In genomic region chr1:7648761-7649384, GRCh38 we compare ENCODE assay signal across 13 cellular contexts.
A peak's percentile ranks its signal among the peaks of the same experiment; 100 is the strongest.
DNase-seq lines count a peak whose midpoint lies in the region; ATAC-seq, FAIRE-seq and TF ChIP-seq lines count a peak whose summit lies in the region.
"Had no signal": no experiment of that assay in that cellular context is flagged by ENCODE, and none has a peak within 500 bp of the region (broad histone marks: within the 10 kb centered on the region; RNA-seq: fewer than 3 reads in every experiment).

No MANE protein-coding gene starts in this region.

- no peaks in the 10 kb centered on the region for H3K79me2 ChIP-seq in HepG2 (ENCODE audit: insufficient read depth, low read length)

- no TSS peak for BruUV-seq in HepG2 (replicated peaks; lab: Mats Ljungman, UMichigan)

- H3K27me3 ChIP-seq in right lobe of liver, result no peaks in the 10 kb centered on the region
- peaks cover 2 to 21% of the 10 kb centered on the region in 2 experiments; a peak in 4 of 5 replicates for H3K27me3 ChIP-seq in HepG2 (ENCODE audit: control insufficient read depth in 1 of 2, insufficient read depth in 2 of 2, low read length in 2 of 2)
- no peaks in the 10 kb centered on the region for H3K27me3 ChIP-seq in breast epithelium
- peaks cover 0 to 15% of the 10 kb centered on the region in 2 donors for H3K27me3 ChIP-seq in left lung
- H3K27me3 ChIP-seq: colonic mucosa had no signal

- CTCF ChIA-PET in HepG2 (lab: Yijun Ruan, JAX; ENCODE audit: low intra/inter-chr PET ratio, low total read pairs), result no interaction called here

- no peaks in the 10 kb centered on the region for H3K36me3 Mint-ChIP-seq in mesothelial cell of epicardium
- H3K36me3 Mint-ChIP-seq: activated naive CD4-positive, alpha-beta T cell treated with anti-CD3 and anti-CD28 coated beads, Interleukin-2, amount 50 U/mL, for 24 hours had no signal

- H3K36me3 ChIP-seq in right lobe of liver, result no peaks in the 10 kb centered on the region
- no peaks in the 10 kb centered on the region for H3K36me3 ChIP-seq in HepG2 (replicated peaks in 1 of 2; ENCODE audit: control insufficient read depth in 1 of 2, insufficient read depth in 2 of 2, low read length in 2 of 2)
- no peaks in the 10 kb centered on the region for H3K36me3 ChIP-seq in breast epithelium
- no peaks in the 10 kb centered on the region for H3K36me3 ChIP-seq in left lung
- H3K36me3 ChIP-seq: colonic mucosa had no signal

- TF ChIP-seq CTCF in right lobe of liver (IDR thresholded peaks at IDR 0.05) (no peak), HepG2 (CRISPR knock-in tag; IDR thresholded peaks at IDR 0.05) (no peak), breast epithelium (IDR thresholded peaks at IDR 0.05) (no peak), left lung (IDR thresholded peaks at IDR 0.05) (no peak), mesothelial cell of epicardium (IDR thresholded peaks at IDR 0.05; ENCODE audit: unreplicated experiment) (no peak)

- peaks cover 7% of the 10 kb centered on the region for H3K4me1 Mint-ChIP-seq in mesothelial cell of epicardium
- H3K4me1 Mint-ChIP-seq: activated CD4-positive, alpha-beta memory T cell treated with anti-CD3 and anti-CD28 coated beads, Interleukin-2, amount 10 ng/mL, durations not matched to agents 7 days and 5 days; activated naive CD4-positive, alpha-beta T cell treated with anti-CD3 and anti-CD28 coated beads, Interleukin-2, amount 50 U/mL, for 24 hours had no signal

- no peak for FAIRE-seq in HepG2 (lab: Jason Lieb, UNC)

- H3K4me1 ChIP-seq in right lobe of liver (peaks cover 0 to 24% (median 2%) of the 10 kb centered on the region in 4 donors), HepG2 (ENCODE audit: insufficient read depth, low read length) (0 out of 2 replicates have a peak, but pooled peaks cover 5% of the 10 kb centered on the region), breast epithelium (no peaks in the 10 kb centered on the region), left lung (peaks cover 0 to 23% of the 10 kb centered on the region in 2 donors)

- peaks cover 7% of the 10 kb centered on the region for H3K27me3 Mint-ChIP-seq in mesothelial cell of epicardium (ENCODE audit: low read depth)
- H3K27me3 Mint-ChIP-seq: activated CD4-positive, alpha-beta memory T cell treated with anti-CD3 and anti-CD28 coated beads, Interleukin-2, amount 10 ng/mL, durations not matched to agents 7 days and 5 days; activated naive CD4-positive, alpha-beta T cell treated with anti-CD3 and anti-CD28 coated beads, Interleukin-2, amount 50 U/mL, for 24 hours had no signal

- no peak overlapping the region for H3K4me2 ChIP-seq in HepG2 (ENCODE audit: low read depth, low read length)

- no peak for TF ChIP-seq POLR2A in right lobe of liver (IDR thresholded peaks at IDR 0.05)
- TF ChIP-seq POLR2A in HepG2 (IDR thresholded peaks at IDR 0.05; ENCODE audit: insufficient read depth in 1 of 2, low read depth in 2 of 2, low read length in 2 of 2), result no peak
- TF ChIP-seq POLR2A in breast epithelium (IDR thresholded peaks at IDR 0.05), result no peak

- H3K27ac ChIP-seq in right lobe of liver (peak overlapping the region in 1 of 3 donors; percentile 27), HepG2 (ENCODE audit: extremely low read length, insufficient read depth, low read length) (no peak overlapping the region), breast epithelium (peak overlapping the region; percentile 52 to 66), left lung (peak overlapping the region; percentile 5 to 75)
- H3K27ac ChIP-seq: colonic mucosa had no signal

- no peak for TF ChIP-seq EP300 in HepG2 (IDR thresholded peaks at IDR 0.05; ENCODE audit: low read depth in 2 of 2, low read length in 2 of 2)
- no peak for TF ChIP-seq EP300 in HepG2 (CRISPR knock-in tag; IDR thresholded peaks at IDR 0.05; ENCODE audit: borderline replicate concordance)

- H3K9me3 Mint-ChIP-seq in mesothelial cell of epicardium, result no peaks in the 10 kb centered on the region
- H3K9me3 Mint-ChIP-seq: activated CD4-positive, alpha-beta memory T cell treated with anti-CD3 and anti-CD28 coated beads, Interleukin-2, amount 10 ng/mL, durations not matched to agents 7 days and 5 days; activated naive CD4-positive, alpha-beta T cell treated with anti-CD3 and anti-CD28 coated beads, Interleukin-2, amount 50 U/mL, for 24 hours had no signal

- H3K27ac Mint-ChIP-seq in mesothelial cell of epicardium, result no peak overlapping the region
- H3K27ac Mint-ChIP-seq: activated CD4-positive, alpha-beta memory T cell treated with anti-CD3 and anti-CD28 coated beads, Interleukin-2, amount 10 ng/mL, durations not matched to agents 7 days and 5 days; activated naive CD4-positive, alpha-beta T cell treated with anti-CD3 and anti-CD28 coated beads, Interleukin-2, amount 50 U/mL, for 24 hours had no signal

- H3K9ac ChIP-seq in HepG2 (ENCODE audit: insufficient read depth, low read depth, low read length), result no peak overlapping the region

- TF ChIP-seq RAD21 in HepG2 (CRISPR knock-in tag; IDR thresholded peaks at IDR 0.05), result no peak

- in situ Hi-C loops in HepG2 (cut with HindIII; ENCODE audit: extremely low pct_ligation_motif_present, low pct_unique_long_range_greater_than_20kb), result loop anchor here (5.0 to 25.0 kb wide), 3 partner anchors 197 to 587 kb away; no protein-coding TSS in a partner anchor

- H4K20me1 ChIP-seq in HepG2 (ENCODE audit: insufficient read depth, low read length), result no peaks in the 10 kb centered on the region

- DNase-seq in right lobe of liver, result peak in 2 of 3 donors; percentile 62 to 83
- DNase-seq in HepG2 (ENCODE audit: low spot score), result no peak
- DNase-seq in breast epithelium (ENCODE audit: low spot score in 2 of 2), result peak in 1 of 2 donors; percentile 78
- DNase-seq in left lung, result peak; percentile 78 to 82
- DNase-seq in NCI-H1105 (lab: John Stamatoyannopoulos, UW), result no peak
- DNase-seq in LoVo (ENCODE audit: low spot score), result no peak
- no peak for DNase-seq in mesothelial cell of epicardium (ENCODE audit: low spot score in 2 of 2, unreplicated experiment in 2 of 2)
- no peak for DNase-seq in Ammon's horn (ENCODE audit: low spot score)
- DNase-seq: activated CD4-positive, alpha-beta memory T cell treated with anti-CD3 and anti-CD28 coated beads, Interleukin-2, amount 10 ng/mL, durations not matched to agents 7 days and 5 days; colonic mucosa; mesenchymal stem cell; NCI-H1092 treated with DMSO at 0.1 percent for 48 hours had no signal

- H3K9me3 ChIP-seq in right lobe of liver (no peaks in the 10 kb centered on the region), HepG2 (ENCODE audit: low read length) (no peaks in the 10 kb centered on the region), breast epithelium (peaks cover 0 to 4% of the 10 kb centered on the region in 2 donors), left lung (no peaks in the 10 kb centered on the region)
- H3K9me3 ChIP-seq: colonic mucosa had no signal

- POLR2A ChIA-PET in HepG2 (lab: Yijun Ruan, JAX), result no interaction called here

- ATAC-seq in right lobe of liver (peak; percentile 28 to 76 (median 56)), HepG2 (no peak), left lung (peak; percentile 74)

- H3K4me3 ChIP-seq in right lobe of liver, result no peak overlapping the region
- no peak overlapping the region for H3K4me3 ChIP-seq in HepG2 (replicated peaks in 1 of 3; ENCODE audit: insufficient read depth in 1 of 3, low read depth in 2 of 3, low read length in 3 of 3)
- no peak overlapping the region for H3K4me3 ChIP-seq in breast epithelium
- H3K4me3 ChIP-seq in left lung, result no peak overlapping the region
- H3K4me3 ChIP-seq: colonic mucosa had no signal

- no peak overlapping the region for H2AFZ ChIP-seq in HepG2 (ENCODE audit: low read length)

- WGBS in right lobe of liver (ENCODE audit: insufficient coverage, low coverage, low lambda C conversion rate, missing lambda C conversion rate), result 40% methylated on average over 4 of the region's 14 CpGs
- WGBS in HepG2 (ENCODE audit: low lambda C conversion rate), result 34% methylated on average over 7 of the region's 14 CpGs

- intact Hi-C loops in right lobe of liver (cut with DNase I) (loop anchor here (10.0 kb wide), 4 partner anchors 194 to 924 kb away; no protein-coding TSS in a partner anchor), HepG2 (cut with micrococcal nuclease; ENCODE audit: unreplicated experiment) (no loop called here), breast epithelium (cut with DNase I; ENCODE audit: low total_unique reads) (no loop called here), left lung (cut with DNase I) (loop anchor here in 1 of 2 donors (10.0 kb wide), 1 partner anchor 194 kb away; no protein-coding TSS in a partner anchor)

- H3K4me3 Mint-ChIP-seq in mesothelial cell of epicardium, result no peak overlapping the region
- H3K4me3 Mint-ChIP-seq: activated CD4-positive, alpha-beta memory T cell treated with anti-CD3 and anti-CD28 coated beads, Interleukin-2, amount 10 ng/mL, durations not matched to agents 7 days and 5 days; activated naive CD4-positive, alpha-beta T cell treated with anti-CD3 and anti-CD28 coated beads, Interleukin-2, amount 50 U/mL, for 24 hours had no signal

TF ChIP-seq in HepG2, 621 proteins besides CTCF, POLR2A, EP300 and RAD21:
- TF ChIP-seq TBL1XR1 (IDR thresholded peaks at IDR 0.05; ENCODE audit: borderline replicate concordance, low read length, partially characterized antibody) (no peak), NBN (conservative IDR thresholded peaks at IDR 0.05) (no peak), TAF1 (CRISPR knock-in tag; IDR thresholded peaks at IDR 0.05) (no peak), ZBTB14 (CRISPR knock-in tag; IDR thresholded peaks at IDR 0.05) (no peak), SOX13 (IDR thresholded peaks at IDR 0.05) (no peak), SOX13 (CRISPR knock-in tag; conservative IDR thresholded peaks at IDR 0.05 in 1 of 2, IDR thresholded peaks at IDR 0.05 in 1 of 2) (no peak), YEATS4 (CRISPR knock-in tag; IDR thresholded peaks at IDR 0.05; ENCODE audit: borderline replicate concordance) (no peak), ZNF614 (CRISPR knock-in tag; IDR thresholded peaks at IDR 0.05; ENCODE audit: borderline replicate concordance) (no peak), ATF3 (CRISPR knock-in tag; IDR thresholded peaks at IDR 0.05) (no peak)

Comparison
In these comparisons a context has a peak if more than half of its experiments do, and no peak if none do; other contexts are left out.
1. DNase-seq: peak in right lobe of liver (2 of 3) and left lung (2 of 2); none in HepG2 (single experiment), NCI-H1105 (single experiment), LoVo (single experiment), mesothelial cell of epicardium (0 of 2) and Ammon's horn (single experiment).
2. intact Hi-C loops: an anchor here in right lobe of liver (10.0 kb wide); none called in HepG2 and breast epithelium.